ENCODE assay signal across 8 cellular contexts in genomic region chr15:76150508-76150907, GRCh38.
DNase-seq lines count a peak whose midpoint lies in the region; ATAC-seq and TF ChIP-seq lines count a peak whose summit lies in the region.

No MANE protein-coding gene starts in this region.

- TF ChIP-seq POLR2A in testis (IDR thresholded peaks at IDR 0.05) (no peak), gastroesophageal sphincter (IDR thresholded peaks at IDR 0.05) (no peak)

- intact Hi-C loops in testis (cut with DNase I; ENCODE audit: low total_unique reads), result no loop called here

- no peak overlapping the region for H2BK12ac ChIP-seq in mesenchymal stem cell (ENCODE audit: low read length in 2 of 2)

- H3K27ac ChIP-seq in mesenchymal stem cell (ENCODE audit: low read length, poor library complexity, severe bottlenecking) (no peak overlapping the region), testis (no peak overlapping the region), SJCRH30 (no peak overlapping the region), gastroesophageal sphincter (peak overlapping the region in 1 of 4 donors; percentile 32)

- H2AK5ac ChIP-seq in mesenchymal stem cell (ENCODE audit: low read length, severe bottlenecking), result no peak overlapping the region

- H3K27me3 ChIP-seq in mesenchymal stem cell (ENCODE audit: control insufficient read depth in 1 of 2, insufficient read depth in 1 of 2, low read length in 2 of 2) (peaks cover 32 to 43% of the 10 kb centered on the region in 2 experiments), testis (no peaks in the 10 kb centered on the region), SJCRH30 (peaks cover 3% of the 10 kb centered on the region; the same call in 1 of the 2 replicates), gastroesophageal sphincter (peaks cover 33% of the 10 kb centered on the region)

- no peaks in the 10 kb centered on the region for H3K36me3 ChIP-seq in mesenchymal stem cell (ENCODE audit: control insufficient read depth in 1 of 2, insufficient read depth in 2 of 2, low read depth in 1 of 2, low read length in 2 of 2)
- H3K36me3 ChIP-seq in testis (ENCODE audit: low read depth, missing control alignments), result no peaks in the 10 kb centered on the region
- H3K36me3 ChIP-seq in SJCRH30, result no peaks in the 10 kb centered on the region
- H3K36me3 ChIP-seq in gastroesophageal sphincter, result no peaks in the 10 kb centered on the region

- no peak for TF ChIP-seq EP300 in gastroesophageal sphincter (IDR thresholded peaks at IDR 0.05)

- no peaks in the 10 kb centered on the region for H3K9me3 ChIP-seq in mesenchymal stem cell (ENCODE audit: control insufficient read depth, low read length)
- H3K9me3 ChIP-seq in testis, result no peaks in the 10 kb centered on the region
- H3K9me3 ChIP-seq in SJCRH30 (replicated peaks), result no peaks in the 10 kb centered on the region
- H3K9me3 ChIP-seq in gastroesophageal sphincter, result no peaks in the 10 kb centered on the region

- H3K4ac ChIP-seq in mesenchymal stem cell (ENCODE audit: low read depth in 1 of 2, low read length in 2 of 2), result no peak overlapping the region

- no peak overlapping the region for H3K4me2 ChIP-seq in mesenchymal stem cell (ENCODE audit: low read length, poor library complexity, severe bottlenecking)

- TF ChIP-seq CTCF in testis (IDR thresholded peaks at IDR 0.05), result no peak
- no peak for TF ChIP-seq CTCF in gastroesophageal sphincter (IDR thresholded peaks at IDR 0.05)

- H2BK5ac ChIP-seq in mesenchymal stem cell (ENCODE audit: low read depth, low read length, poor library complexity, severe bottlenecking), result no peak overlapping the region

- H3K4me3 ChIP-seq in mesenchymal stem cell (ENCODE audit: insufficient read depth in 1 of 2, low read depth in 1 of 2, low read length in 2 of 2), result no peak overlapping the region
- H3K4me3 ChIP-seq in testis, result no peak overlapping the region
- H3K4me3 ChIP-seq in SJCRH30, result no peak overlapping the region
- H3K4me3 ChIP-seq in gastroesophageal sphincter, result no peak overlapping the region

- H3K23ac ChIP-seq in mesenchymal stem cell (ENCODE audit: low read length in 2 of 2), result no peak overlapping the region

- no peak overlapping the region for H3K14ac ChIP-seq in mesenchymal stem cell (ENCODE audit: low read length in 2 of 2)

- 86% methylated on average over 6 of the region's 7 CpGs for WGBS in mesenchymal stem cell
- 56 to 78% methylated on average over 7 of the region's 7 CpGs for WGBS in testis, 2 donors
- WGBS in gastroesophageal sphincter (ENCODE audit: low coverage in 1 of 2), 2 donors, result 43 to 60% methylated on average over 1 to 2 of the region's 7 CpGs

- H3K4me1 ChIP-seq in mesenchymal stem cell (ENCODE audit: control insufficient read depth, insufficient read depth, low read depth, low read length), result peaks cover 4% of the 10 kb centered on the region
- no peaks in the 10 kb centered on the region for H3K4me1 ChIP-seq in testis
- no peaks in the 10 kb centered on the region for H3K4me1 ChIP-seq in SJCRH30
- H3K4me1 ChIP-seq in gastroesophageal sphincter, result peaks cover 0 to 26% (median 7%) of the 10 kb centered on the region in 3 donors

- H3K79me1 ChIP-seq in mesenchymal stem cell (replicated peaks; ENCODE audit: low read length, poor library complexity, severe bottlenecking), result no peaks in the 10 kb centered on the region

- H4K91ac ChIP-seq in mesenchymal stem cell (ENCODE audit: low read length), result no peak overlapping the region

- no peak overlapping the region for H2BK120ac ChIP-seq in mesenchymal stem cell (ENCODE audit: low read depth, low read length)

- peak overlapping the region; percentile 41 for H3K9ac ChIP-seq in mesenchymal stem cell (ENCODE audit: low read length)

- H3K18ac ChIP-seq in mesenchymal stem cell (ENCODE audit: low read depth in 1 of 2, low read length in 2 of 2), result peak overlapping the region in 1 of 2 experiments; percentile 0

- ATAC-seq in GM18502 (IDR thresholded peaks at IDR 0.05; ENCODE audit: poor library complexity, unreplicated experiment), result peak; percentile 30
- ATAC-seq in HG02840 (IDR thresholded peaks at IDR 0.05; ENCODE audit: low FRiP score, unreplicated experiment), result peak; percentile 25
- ATAC-seq in gastroesophageal sphincter, result no peak

- no peak overlapping the region for H4K8ac ChIP-seq in mesenchymal stem cell (ENCODE audit: low read length)

- DNase-seq in SKM-1 (lab: John Stamatoyannopoulos, UW; ENCODE audit: unreplicated experiment), result peak; percentile 67
- DNase-seq in mesenchymal stem cell, result no peak
- no peak for DNase-seq in testis
- DNase-seq in SJCRH30, result no peak
- DNase-seq in DMS153 treated with DMSO at 0.1 percent for 48 hours (lab: John Stamatoyannopoulos, UW; ENCODE audit: unreplicated experiment), result no peak

- H2BK15ac ChIP-seq in mesenchymal stem cell (ENCODE audit: low read depth, poor library complexity, severe bottlenecking), result no peak overlapping the region

- no peak overlapping the region for H2AFZ ChIP-seq in mesenchymal stem cell (ENCODE audit: low read depth, low read length)
